ENCODE assay signal across 29 cellular contexts in the genomic region with DNA sequence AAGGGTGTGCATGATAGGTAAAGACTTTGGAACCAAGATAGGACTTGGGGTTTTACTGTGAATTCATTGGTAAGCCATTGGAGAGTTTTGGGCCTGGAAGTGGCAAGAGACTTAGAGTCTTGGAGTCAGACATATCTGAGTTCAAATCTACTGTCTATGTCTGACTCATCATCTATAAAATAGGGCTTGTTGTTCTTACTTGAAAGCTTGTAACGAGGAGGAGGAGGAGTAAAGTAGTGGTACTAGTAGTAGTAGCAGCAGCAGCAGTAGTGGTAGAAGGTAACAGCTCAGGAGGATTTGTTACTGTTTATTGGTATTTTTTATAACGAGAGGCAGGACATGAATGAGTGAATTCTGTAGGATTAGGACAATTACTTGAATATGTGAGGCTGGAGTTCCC.
"Had no signal": no experiment of that assay in that cellular context is flagged by ENCODE, and none has a peak within 500 bp of the region (broad histone marks: within the 10 kb centered on the region; RNA-seq: fewer than 3 reads in every experiment).

No MANE protein-coding gene starts in this region.

- ATAC-seq: effector memory CD8-positive, alpha-beta T cell; gastroesophageal sphincter; right lobe of liver; stimulated activated naive CD8-positive, alpha-beta T cell treated with anti-CD3 and anti-CD28 coated beads, Interleukin-15, amount 100 ng/mL, for 72 hours had no signal

- H3K9me3 Mint-ChIP-seq: activated T-helper 2 cell treated with anti-CD3 and anti-CD28 coated beads, Interferon-gamma antibody, Interleukin-2, Interleukin-4, amounts not matched to agents 10 μg/mL and 5 μg/mL and 100 μg/mL, durations not matched to agents 14 hours and 24 hours and 36 hours; central memory CD8-positive, alpha-beta T cell had no signal

- H3K27me3 ChIP-seq: adrenal gland, ascending aorta, breast epithelium, dorsolateral prefrontal cortex, esophagus muscularis mucosa, gastroesophageal sphincter, right lobe of liver, tibial artery had no signal

- H3K27ac Mint-ChIP-seq: activated naive CD8-positive, alpha-beta T cell; activated T-cell treated with anti-CD3 and anti-CD28 coated beads, Interleukin-2, amount 50 U/mL, for 24 hours; activated T-helper 2 cell treated with anti-CD3 and anti-CD28 coated beads, Interferon-gamma antibody, Interleukin-2, Interleukin-4, amounts not matched to agents 10 μg/mL and 5 μg/mL and 100 μg/mL, durations not matched to agents 14 hours and 24 hours and 36 hours; effector memory CD8-positive, alpha-beta T cell; stimulated activated naive CD8-positive, alpha-beta T cell treated with anti-CD3 and anti-CD28 coated beads, Interleukin-15, amount 100 ng/mL, for 72 hours had no signal

- DNase-seq: activated CD4-positive, alpha-beta T cell treated with anti-CD3 and anti-CD28 coated beads for 1 hour; activated CD4-positive, alpha-beta T cell treated with anti-CD3 and anti-CD28 coated beads, Interleukin-2, amount 50 U/mL, for 4 hours; activated CD8-positive, alpha-beta memory T cell treated with anti-CD3 and anti-CD28 coated beads for 24 hours; activated CD8-positive, alpha-beta memory T cell treated with anti-CD3 and anti-CD28 coated beads, Interleukin-2, amount 50 U/mL, for 4 hours; activated naive CD4-positive, alpha-beta T cell; activated T-cell treated with anti-CD3 and anti-CD28 coated beads, Interleukin-2, amount 50 U/mL, for 24 hours; adrenal gland; dorsolateral prefrontal cortex; effector memory CD8-positive, alpha-beta T cell; head of caudate nucleus; hypothalamus; left ventricle myocardium inferior; midbrain; occipital lobe; right lobe of liver; stimulated activated CD4-positive, alpha-beta T cell treated with anti-CD3 and anti-CD28 coated beads, Interleukin-1b, Interleukin-23, amount 100 ng/mL, for 48 hours; stimulated activated naive CD8-positive, alpha-beta T cell treated with anti-CD3 and anti-CD28 coated beads, Interleukin-15, amount 100 ng/mL, for 72 hours; tibial artery; WERI-Rb-1 had no signal

- FAIRE-seq: colon, TTC549 had no signal

- H3K4me3 Mint-ChIP-seq: activated naive CD8-positive, alpha-beta T cell; activated T-cell treated with anti-CD3 and anti-CD28 coated beads, Interleukin-2, amount 50 U/mL, for 24 hours; central memory CD8-positive, alpha-beta T cell; effector memory CD8-positive, alpha-beta T cell; stimulated activated naive CD8-positive, alpha-beta T cell treated with anti-CD3 and anti-CD28 coated beads, Interleukin-15, amount 100 ng/mL, for 72 hours had no signal

- H3K4me1 Mint-ChIP-seq: central memory CD8-positive, alpha-beta T cell had no signal

- H3K36me3 ChIP-seq: adrenal gland, ascending aorta, breast epithelium, esophagus muscularis mucosa, gastroesophageal sphincter, left ventricle myocardium inferior, right lobe of liver, tibial artery, WERI-Rb-1 had no signal

- H3K27me3 Mint-ChIP-seq: activated naive CD8-positive, alpha-beta T cell; activated T-cell treated with anti-CD3 and anti-CD28 coated beads, Interleukin-2, amount 50 U/mL, for 24 hours; stimulated activated naive CD8-positive, alpha-beta T cell treated with anti-CD3 and anti-CD28 coated beads, Interleukin-15, amount 100 ng/mL, for 72 hours had no signal

- H3K9me3 ChIP-seq: adrenal gland, ascending aorta, breast epithelium, esophagus muscularis mucosa, gastroesophageal sphincter, left ventricle myocardium inferior, right lobe of liver, tibial artery had no signal

- H3K4me3 ChIP-seq: adrenal gland, ascending aorta, breast epithelium, dorsolateral prefrontal cortex, esophagus muscularis mucosa, gastroesophageal sphincter, left ventricle myocardium inferior, right lobe of liver, skin epidermis, tibial artery had no signal

- H3K27ac ChIP-seq: adrenal gland, ascending aorta, breast epithelium, dorsolateral prefrontal cortex, esophagus muscularis mucosa, gastroesophageal sphincter, left ventricle myocardium inferior, right lobe of liver, skin epidermis, tibial artery, WERI-Rb-1 had no signal

- H3K4me1 ChIP-seq: ascending aorta had no signal
